ENCODE assay signal across 10 cellular contexts in genomic region chrX:83916525-83916924, GRCh38. TPM values are rescaled to one million over a fixed set of nuclear protein-coding genes. Genes with fewer than 3 reads are reported as not detected.
A peak's percentile ranks its signal among the peaks of the same experiment; 100 is the strongest.
DNase-seq lines count a peak whose midpoint lies in the region; ATAC-seq and TF ChIP-seq lines count a peak whose summit lies in the region.
"Had no signal": no experiment of that assay in that cellular context is flagged by ENCODE, and none has a peak within 500 bp of the region (broad histone marks: within the 10 kb centered on the region; RNA-seq: fewer than 3 reads in every experiment).

No MANE protein-coding gene starts in this region.

- TF ChIP-seq CTCF in fibroblast of lung (conservative IDR thresholded peaks at IDR 0.05 in 1 of 2, IDR thresholded peaks at IDR 0.05 in 1 of 2; ENCODE audit: low read depth in 1 of 2, low read length in 2 of 2), result peak; percentile 21 to 32
- no peak for TF ChIP-seq CTCF in uterus (IDR thresholded peaks at IDR 0.05)

- peak; percentile 2 for DNase-seq in AG08395 (ENCODE audit: low spot score)
- DNase-seq in NCI-H748 (lab: John Stamatoyannopoulos, UW; ENCODE audit: unreplicated experiment), result peak; percentile 41
- DNase-seq in fibroblast of lung (ENCODE audit: low read depth in 2 of 2), result no peak
- no peak for DNase-seq in NCI-H187 treated with DMSO at 0.1 percent for 48 hours (lab: John Stamatoyannopoulos, UW)
- DNase-seq in uterus, result no peak
- no peak for DNase-seq in activated gamma-delta T cell treated with Interleukin-2 at 50 U/mL for 16 hours
- DNase-seq in activated CD8-positive, alpha-beta memory T cell treated with anti-CD3 and anti-CD28 coated beads, Interleukin-2, amount 50 U/mL, for 48 hours, result no peak
- DNase-seq: NCI-H774 had no signal

- H3K4me3 ChIP-seq in fibroblast of lung (replicated peaks in 1 of 4; ENCODE audit: control extremely low read depth in 1 of 4, insufficient read depth in 1 of 4, low read depth in 3 of 4, low read length in 4 of 4) (no peak overlapping the region), uterus (no peak overlapping the region)

- no peak overlapping the region for H2AFZ ChIP-seq in fibroblast of lung (ENCODE audit: low read length)

- H3K9ac ChIP-seq in fibroblast of lung (ENCODE audit: insufficient read depth, low read length), result no peak overlapping the region

- no peaks in the 10 kb centered on the region for H3K4me1 ChIP-seq in fibroblast of lung (ENCODE audit: control insufficient read depth, extremely low read depth, insufficient read depth, low read length)
- H3K4me1 ChIP-seq in uterus, result no peaks in the 10 kb centered on the region

- no peak overlapping the region for H3K27ac ChIP-seq in fibroblast of lung (ENCODE audit: insufficient read depth, low read length)
- H3K27ac ChIP-seq in uterus, result no peak overlapping the region

- H3K36me3 ChIP-seq in fibroblast of lung (ENCODE audit: control insufficient read depth, insufficient read depth, low read length) (no peaks in the 10 kb centered on the region), uterus (no peaks in the 10 kb centered on the region)

- H3K9me3 ChIP-seq in fibroblast of lung (ENCODE audit: control insufficient read depth, insufficient read depth, low read depth, low read length) (no peaks in the 10 kb centered on the region), uterus (no peaks in the 10 kb centered on the region)

- TF ChIP-seq POLR2A in uterus (IDR thresholded peaks at IDR 0.05), result no peak

- no peak overlapping the region for H3K4me2 ChIP-seq in fibroblast of lung (ENCODE audit: extremely low read depth, insufficient read depth, low read length)

- H4K20me1 ChIP-seq in fibroblast of lung (ENCODE audit: control insufficient read depth, extremely low read depth, insufficient read depth, low read length), result no peaks in the 10 kb centered on the region

- intact Hi-C loops in uterus (cut with DNase I; ENCODE audit: low total_unique reads), result no loop called here

- H3K27me3 ChIP-seq in fibroblast of lung (ENCODE audit: control insufficient read depth, insufficient read depth, low read length) (no peaks in the 10 kb centered on the region), uterus (no peaks in the 10 kb centered on the region)

- ATAC-seq in GM18508 (IDR thresholded peaks at IDR 0.05; ENCODE audit: insufficient read depth, unreplicated experiment), result peak; percentile 55

- no peaks in the 10 kb centered on the region for H3K79me2 ChIP-seq in fibroblast of lung (ENCODE audit: control insufficient read depth, insufficient read depth, low read length)

RNA-seq across cellular contexts. Expression of gene CYLC1, which starts 55.6 kb away (rescaled TPM):
- total RNA-seq in fibroblast of lung (not detected in 2 replicates), uterus (not detected)
- polyA plus RNA-seq in fibroblast of lung, result not detected in 2 replicates
- not detected in 2 replicates for polyA plus RNA-seq in fibroblast of lung (2012)
- polyA minus RNA-seq in fibroblast of lung (ENCODE audit: low replicate concordance), result not detected in 2 replicates
- total RNA-seq: mesenteric fat pad had no signal

Comparison
In these comparisons a context has a peak if more than half of its experiments do, and no peak if none do; other contexts are left out.
1. DNase-seq: peak in AG08395 (single experiment) and NCI-H748 (single experiment); none in fibroblast of lung (0 of 2), NCI-H187 treated with DMSO at 0.1 percent for 48 hours (single experiment), uterus (0 of 2), activated gamma-delta T cell treated with Interleukin-2 at 50 U/mL for 16 hours (single experiment) and activated CD8-positive, alpha-beta memory T cell treated with anti-CD3 and anti-CD28 coated beads, Interleukin-2, amount 50 U/mL, for 48 hours (single experiment).
2. CTCF ChIP-seq: peak in fibroblast of lung (2 of 2); none in uterus (0 of 4).